22 cellular contexts compared by ENCODE assay signal in the genomic region with DNA sequence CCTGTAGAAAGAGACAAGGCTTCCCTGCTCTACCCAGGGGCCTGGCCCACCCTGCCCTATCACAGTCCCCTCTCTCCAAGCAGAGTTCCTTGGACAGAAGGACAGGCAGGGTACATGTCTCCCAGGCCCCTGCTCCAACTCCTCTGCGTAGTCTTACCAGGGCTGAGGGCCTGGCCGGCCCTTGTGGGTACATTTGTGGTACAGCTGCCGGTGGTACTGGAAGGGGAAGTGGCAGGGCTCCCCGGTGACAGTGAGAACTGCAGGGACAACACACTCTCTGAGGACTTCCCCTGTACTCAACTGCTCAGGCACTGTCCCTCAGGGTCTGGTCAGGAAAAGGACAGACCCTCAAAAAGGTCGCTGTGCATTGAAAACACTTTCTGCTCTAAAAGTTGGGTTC. TPM values are rescaled to one million over a fixed set of nuclear protein-coding genes. Genes with fewer than 3 reads are reported as not detected.
DNase-seq lines count a peak whose midpoint lies in the region; ATAC-seq, FAIRE-seq and TF ChIP-seq lines count a peak whose summit lies in the region.
"Had no signal": no experiment of that assay in that cellular context is flagged by ENCODE, and none has a peak within 500 bp of the region (broad histone marks: within the 10 kb centered on the region; RNA-seq: fewer than 3 reads in every experiment).

No MANE protein-coding gene starts in this region.

- intact Hi-C loops in GM12878 (cut with micrococcal nuclease; ENCODE audit: unreplicated experiment), result no loop called here
- intact Hi-C loops in testis (cut with DNase I; ENCODE audit: low total_unique reads), result no loop called here

- H3K27me3 ChIP-seq in GM12878 (replicated peaks in 1 of 2; ENCODE audit: control insufficient read depth in 2 of 2, insufficient read depth in 2 of 2, low read length in 1 of 2) (no peaks in the 10 kb centered on the region; a peak in 1 of 4 replicates), testis (no peaks in the 10 kb centered on the region)

- H3K4me1 ChIP-seq in GM12878 (ENCODE audit: control insufficient read depth, insufficient read depth, low read length), result peaks cover 28% of the 10 kb centered on the region
- H3K4me1 ChIP-seq in testis, result peaks cover 21% of the 10 kb centered on the region

- no peak overlapping the region for H2AFZ ChIP-seq in GM12878 (ENCODE audit: control insufficient read depth, low read depth, low read length)

- WGBS in GM12878 (ENCODE audit: insufficient coverage, insufficient replicate concordance, low lambda C conversion rate, missing lambda C conversion rate), result 24% methylated on average over 5 of the region's 5 CpGs
- 60 to 85% methylated on average over 4 to 5 of the region's 5 CpGs for WGBS in testis, 2 donors

- H3K9me3 Mint-ChIP-seq in neural crest cell, result no peaks in the 10 kb centered on the region
- H3K9me3 Mint-ChIP-seq: CD4-positive, alpha-beta T cell; stimulated activated naive CD8-positive, alpha-beta T cell treated with anti-CD3 and anti-CD28 coated beads, Interleukin-15, Interleukin-2, amounts not matched to agents 100 ng/mL and 50 ng/mL, for 24 hours had no signal

- peaks cover 68% of the 10 kb centered on the region for H3K27me3 Mint-ChIP-seq in neural crest cell (ENCODE audit: low read depth)
- H3K27me3 Mint-ChIP-seq: CD4-positive, alpha-beta T cell had no signal

- no peak overlapping the region for H3K9ac ChIP-seq in GM12878 (ENCODE audit: control insufficient read depth, insufficient read depth, low read length)

- H3K36me3 Mint-ChIP-seq in neural crest cell (ENCODE audit: low read depth), result no peaks in the 10 kb centered on the region

- no peaks in the 10 kb centered on the region for H3K79me2 ChIP-seq in GM12878 (ENCODE audit: control insufficient read depth, insufficient read depth, low read length)

- POLR2A ChIA-PET in GM12878 (lab: Charles Lee), result interaction anchor here (0.6 to 11.0 kb wide), 7 partner anchors 15 to 192 kb away, joined by 3 to 174 read pairs (median 56); partner anchors contain the start of genes GRK6 and PRR7

- no peak overlapping the region for H3K4me2 ChIP-seq in GM12878 (ENCODE audit: control insufficient read depth, insufficient read depth)

- no peaks in the 10 kb centered on the region for H4K20me1 ChIP-seq in GM12878 (ENCODE audit: control insufficient read depth, insufficient read depth)

- DNase-seq in NAMALWA (ENCODE audit: low spot score), result peak; percentile 42
- no peak for DNase-seq in GM12878 (ENCODE audit: low read depth, low spot score)
- no peak for DNase-seq in neural crest cell (ENCODE audit: low read depth, low spot score)
- no peak for DNase-seq in activated CD4-positive, CD25-positive, alpha-beta regulatory T cell treated with anti-CD3 and anti-CD28 coated beads, Interleukin-2, amount 50 U/mL, for 72 hours
- DNase-seq in testis, result no peak
- DNase-seq in GM19238 (ENCODE audit: insufficient read length, low spot score), result no peak
- DNase-seq: activated naive CD4-positive, alpha-beta T cell treated with Interleukin-2 at 50 U/mL for 16 hours; CD4-positive, alpha-beta T cell; central memory CD4-positive, alpha-beta T cell; gastrocnemius medialis; NCI-H2227 treated with DMSO at 0.1 percent for 48 hours; stimulated activated CD4-positive, alpha-beta T cell treated with anti-CD3 and anti-CD28 coated beads, Interleukin-4, amount 100 ng/mL, for 4 hours; T-helper 2 cell had no signal

- RAD21 ChIA-PET in GM12878 (lab: Charles Lee; ENCODE audit: unreplicated experiment), result interaction anchor here (2.8 to 6.5 kb wide), 6 partner anchors 16 to 92 kb away, joined by 12 to 291 read pairs (median 71); partner anchors contain the start of genes GRK6, PDLIM7 and PRR7

- CTCF ChIA-PET in GM12878 (lab: Yijun Ruan, JAX), result interaction anchor here (1.4 to 8.3 kb wide), 6 partner anchors 14 to 96 kb away, joined by 3 to 391 read pairs (median 130); partner anchors contain the start of genes GRK6 and PRR7

- SMC1A ChIA-PET in GM12878 (lab: Charles Lee; ENCODE audit: uncharacterized antibody, unreplicated experiment), result interaction anchor here (1.1 to 7.4 kb wide), 9 partner anchors 12 to 95 kb away, joined by 3 to 105 read pairs (median 21); partner anchors contain the start of genes GRK6 and PRR7

- TF ChIP-seq CTCF in GM12872 (IDR thresholded peaks at IDR 0.05; ENCODE audit: insufficient read depth, low read depth, low read length), result 0 out of 3 replicates have a peak, but pooled peaks have one; percentile 16
- no peak; a peak in 1 of 6 replicates for TF ChIP-seq CTCF in GM12878 (IDR thresholded peaks at IDR 0.05 in 2 of 3, conservative IDR thresholded peaks at IDR 0.05 in 1 of 3; ENCODE audit: control insufficient read depth in 2 of 3, extremely low read depth in 1 of 3, insufficient read depth in 1 of 3, low read depth in 3 of 3, low read length in 3 of 3)
- TF ChIP-seq CTCF in neural crest cell (conservative IDR thresholded peaks at IDR 0.05), result no peak
- no peak for TF ChIP-seq CTCF in testis (IDR thresholded peaks at IDR 0.05)

- H3K36me3 ChIP-seq in GM12878 (ENCODE audit: control insufficient read depth in 2 of 2, insufficient read depth in 2 of 2, low read length in 1 of 2), result no peaks in the 10 kb centered on the region
- H3K36me3 ChIP-seq in testis (ENCODE audit: low read depth, missing control alignments), result no peaks in the 10 kb centered on the region
- H3K36me3 ChIP-seq: gastrocnemius medialis had no signal

- no peak for FAIRE-seq in GM12878 (lab: Jason Lieb, UNC)
- FAIRE-seq: GM18507, islet of Langerhans, RCC 7860 had no signal

- TF ChIP-seq POLR2A in GM12878 (IDR thresholded peaks at IDR 0.05; ENCODE audit: low read depth, low read length) (no peak), testis (IDR thresholded peaks at IDR 0.05) (no peak)

- no peak overlapping the region for H3K27ac ChIP-seq in GM12878 (ENCODE audit: control insufficient read depth, insufficient read depth)
- no peak overlapping the region for H3K27ac ChIP-seq in testis
- H3K27ac ChIP-seq: gastrocnemius medialis had no signal

- H3K4me3 Mint-ChIP-seq in neural crest cell, result peak overlapping the region; percentile 31
- H3K4me3 Mint-ChIP-seq: stimulated activated naive CD8-positive, alpha-beta T cell treated with anti-CD3 and anti-CD28 coated beads, Interleukin-15, Interleukin-2, amounts not matched to agents 100 ng/mL and 50 ng/mL, for 24 hours had no signal

- H3K4me3 ChIP-seq in GM12878, result no peak overlapping the region
- H3K4me3 ChIP-seq in testis, result no peak overlapping the region
- H3K4me3 ChIP-seq: gastrocnemius medialis had no signal

- BruUV-seq in GM12878 (replicated peaks; lab: Mats Ljungman, UMichigan), result no TSS peak

- no peak for TF ChIP-seq RAD21 in GM12878 (IDR thresholded peaks at IDR 0.05; ENCODE audit: insufficient read depth, low read depth, low read length)

- no peak overlapping the region for H3K27ac Mint-ChIP-seq in neural crest cell (ENCODE audit: unreplicated experiment)
- H3K27ac Mint-ChIP-seq: CD4-positive, alpha-beta T cell; stimulated activated naive CD8-positive, alpha-beta T cell treated with anti-CD3 and anti-CD28 coated beads, Interleukin-15, Interleukin-2, amounts not matched to agents 100 ng/mL and 50 ng/mL, for 24 hours had no signal

- ATAC-seq in GM12878, result peak; percentile 18
- ATAC-seq in HG03196 (IDR thresholded peaks at IDR 0.05; ENCODE audit: unreplicated experiment), result no peak
- ATAC-seq: gastrocnemius medialis had no signal

- H3K9me3 ChIP-seq in GM12878 (replicated peaks; ENCODE audit: control insufficient read depth, insufficient read depth, low read length) (no peaks in the 10 kb centered on the region), testis (no peaks in the 10 kb centered on the region)
- H3K9me3 ChIP-seq: gastrocnemius medialis had no signal

- in situ Hi-C loops in GM12878 (cut with MboI), result no loop called here

- H3K4me1 Mint-ChIP-seq in neural crest cell, result peaks cover 13% of the 10 kb centered on the region

- no peak for TF ChIP-seq EP300 in GM12878 (IDR thresholded peaks at IDR 0.05; ENCODE audit: borderline replicate concordance in 1 of 2, control insufficient read depth in 1 of 2, low read depth in 2 of 2, low read length in 2 of 2)

RNA-seq across cellular contexts. Expression of gene F12, which starts 3.6 kb away (rescaled TPM):
- total RNA-seq in GM12878 (2013; cell fraction: nucleolus; rRNA removed), result 4.6 and 6.3 TPM in 2 replicates
- total RNA-seq in GM12878 (2014; rRNA removed) (6.9 and 7.1 TPM in 2 replicates), GM12878 (2014; rRNA removed; fragmentation: Illumina TruSeq; extraction: Trizol) (0.49 and 0.74 TPM in 2 replicates), GM12878 (2021) (5.8 and 7.1 TPM in 2 replicates), neural crest cell (2.3 and 2.7 TPM in 2 replicates), testis (1 to 10 TPM; 5.3 to 5.8 TPM)
- 2.0 TPM for polyA plus RNA-seq in GM12878 (2011; ENCODE audit: low read depth)
- polyA plus RNA-seq in GM12878 (2011; rRNA removed) (2.3 and 5.2 TPM in 2 replicates), GM12878 (2014; fragmentation: Illumina TruSeq; extraction: Trizol) (0.25 and 0.82 TPM in 2 replicates), GM12878 (2014; fragmentation: Nextera tagmentation; extraction: Ambion mirVana) (under 1 TPM; 0.50 to 0.82 TPM), GM12878 (2014; rRNA removed) (5.9 and 9.9 TPM in 2 replicates), GM12878 (2016; fragmentation: Nextera tagmentation; extraction: Ambion mirVana) (10 to 100 TPM in 1 of 2 experiments, 1 to 10 TPM in 1; 9.7 to 11.3 TPM), testis (ENCODE audit: insufficient read depth, low read depth, low replicate concordance) (4.9 TPM)
- polyA plus RNA-seq in GM12878 (2011; cell fraction: cytosol; rRNA removed), result 6.7 and 11.9 TPM in 2 replicates
- 14.0 and 14.8 TPM in 2 replicates for polyA plus RNA-seq in GM12878 (2011; cell fraction: nucleus; rRNA removed)
- polyA plus RNA-seq in GM12878 (2012), result 3.0 and 4.4 TPM in 2 replicates
- polyA minus RNA-seq in GM12878 (2011; rRNA and poly(A)+ RNA removed), result 1.8 and 3.0 TPM in 2 replicates
- polyA minus RNA-seq in GM12878 (2011; cell fraction: cytosol; rRNA and poly(A)+ RNA removed), result 2.9 and 7.5 TPM in 2 replicates
- polyA minus RNA-seq in GM12878 (2011; cell fraction: nucleus; rRNA and poly(A)+ RNA removed), result 2.9 and 3.5 TPM in 2 replicates

RNA-seq across cellular contexts. Expression of gene PFN3, which starts 5.3 kb away (rescaled TPM):
- total RNA-seq in GM12878 (2013; cell fraction: nucleolus; rRNA removed), result 2.1 TPM in 1 of 2 replicates, not detected in the other
- total RNA-seq in GM12878 (2014; rRNA removed), result not detected in 2 replicates
- total RNA-seq in GM12878 (2014; rRNA removed; fragmentation: Illumina TruSeq; extraction: Trizol), result not detected in 2 replicates
- not detected in 2 replicates for total RNA-seq in GM12878 (2021)
- polyA plus RNA-seq in GM12878 (2011; ENCODE audit: low read depth), result not detected
- polyA plus RNA-seq in GM12878 (2011; rRNA removed), result not detected in 2 replicates
- polyA plus RNA-seq in GM12878 (2011; cell fraction: cytosol; rRNA removed), result not detected in 2 replicates
- not detected in 2 replicates for polyA plus RNA-seq in GM12878 (2011; cell fraction: nucleus; rRNA removed)
- not detected in 2 replicates for polyA plus RNA-seq in GM12878 (2012)
- not detected in 2 replicates for polyA plus RNA-seq in GM12878 (2014; fragmentation: Illumina TruSeq; extraction: Trizol)
- not detected for polyA plus RNA-seq in GM12878 (2014; fragmentation: Nextera tagmentation; extraction: Ambion mirVana)
- polyA plus RNA-seq in GM12878 (2014; rRNA removed), result not detected in 2 replicates
- not detected for polyA plus RNA-seq in GM12878 (2016; fragmentation: Nextera tagmentation; extraction: Ambion mirVana)
- polyA minus RNA-seq in GM12878 (2011; rRNA and poly(A)+ RNA removed), result not detected in 2 replicates
- not detected in 2 replicates for polyA minus RNA-seq in GM12878 (2011; cell fraction: cytosol; rRNA and poly(A)+ RNA removed)
- not detected in 2 replicates for polyA minus RNA-seq in GM12878 (2011; cell fraction: nucleus; rRNA and poly(A)+ RNA removed)
- not detected in 2 replicates for total RNA-seq in neural crest cell
- total RNA-seq in testis, result 10 to 100 TPM; 27.5 to 45.7 TPM
- polyA plus RNA-seq in testis (ENCODE audit: insufficient read depth, low read depth, low replicate concordance), result 7.4 TPM
- total RNA-seq: CD4-positive, alpha-beta T cell; gastrocnemius medialis; H4; M059J; renal cortical epithelial cell had no signal

RNA-seq across cellular contexts. Expression of gene GRK6, which starts 20.7 kb away (rescaled TPM):
- total RNA-seq in GM12878 (2013; cell fraction: nucleolus; rRNA removed), result 126 and 167 TPM in 2 replicates
- 82.3 and 90.7 TPM in 2 replicates for total RNA-seq in GM12878 (2014; rRNA removed)
- total RNA-seq in GM12878 (2014; rRNA removed; fragmentation: Illumina TruSeq; extraction: Trizol), result 43.6 and 46.7 TPM in 2 replicates
- 118 and 124 TPM in 2 replicates for total RNA-seq in GM12878 (2021)
- polyA plus RNA-seq in GM12878 (2011; ENCODE audit: low read depth), result 16.1 TPM
- 28.1 and 38.1 TPM in 2 replicates for polyA plus RNA-seq in GM12878 (2011; rRNA removed)
- 63.7 and 70.0 TPM in 2 replicates for polyA plus RNA-seq in GM12878 (2011; cell fraction: cytosol; rRNA removed)
- polyA plus RNA-seq in GM12878 (2011; cell fraction: nucleus; rRNA removed), result 103 and 138 TPM in 2 replicates
- 45.5 and 47.2 TPM in 2 replicates for polyA plus RNA-seq in GM12878 (2012)
- polyA plus RNA-seq in GM12878 (2014; fragmentation: Illumina TruSeq; extraction: Trizol), result 8.6 and 31.1 TPM in 2 replicates
- polyA plus RNA-seq in GM12878 (2014; fragmentation: Nextera tagmentation; extraction: Ambion mirVana), result 1 to 10 TPM in 1 of 2 experiments, under 1 TPM in 1; 0.79 to 2.6 TPM
- polyA plus RNA-seq in GM12878 (2014; rRNA removed), result 78.2 and 85.5 TPM in 2 replicates
- 10 to 100 TPM; 13.5 to 45.1 TPM for polyA plus RNA-seq in GM12878 (2016; fragmentation: Nextera tagmentation; extraction: Ambion mirVana)
- 43.4 and 59.9 TPM in 2 replicates for polyA minus RNA-seq in GM12878 (2011; rRNA and poly(A)+ RNA removed)
- polyA minus RNA-seq in GM12878 (2011; cell fraction: cytosol; rRNA and poly(A)+ RNA removed), result 25.1 and 27.3 TPM in 2 replicates
- polyA minus RNA-seq in GM12878 (2011; cell fraction: nucleus; rRNA and poly(A)+ RNA removed), result 71.0 and 116 TPM in 2 replicates
- total RNA-seq in neural crest cell, result 47.4 and 54.9 TPM in 2 replicates
- 10 to 100 TPM; 51.8 to 57.0 TPM for total RNA-seq in testis
- polyA plus RNA-seq in testis (ENCODE audit: insufficient read depth, low read depth, low replicate concordance), result 32.6 TPM

RNA-seq across cellular contexts. Expression of gene SLC34A1, which starts 21.6 kb away (rescaled TPM):
- 1.7 and 2.1 TPM in 2 replicates for total RNA-seq in GM12878 (2013; cell fraction: nucleolus; rRNA removed)
- total RNA-seq in GM12878 (2014; rRNA removed) (0.05 and 0.11 TPM in 2 replicates), GM12878 (2014; rRNA removed; fragmentation: Illumina TruSeq; extraction: Trizol) (0.04 and 0.09 TPM in 2 replicates), GM12878 (2021) (0.05 and 0.10 TPM in 2 replicates), neural crest cell (0.16 TPM in 1 of 2 replicates, not detected in the other), testis (under 1 TPM in 1 of 2 donors, not detected in 1; 0.19 TPM)
- polyA plus RNA-seq in GM12878 (2011; ENCODE audit: low read depth), result not detected
- polyA plus RNA-seq in GM12878 (2011; rRNA removed) (0.14 TPM in 2 replicates), GM12878 (2014; fragmentation: Illumina TruSeq; extraction: Trizol) (0.03 TPM in 1 of 2 replicates, not detected in the other), GM12878 (2014; fragmentation: Nextera tagmentation; extraction: Ambion mirVana) (not detected), GM12878 (2014; rRNA removed) (0.05 and 0.09 TPM in 2 replicates), GM12878 (2016; fragmentation: Nextera tagmentation; extraction: Ambion mirVana) (under 1 TPM; 0.07 to 0.09 TPM), testis (ENCODE audit: insufficient read depth, low read depth, low replicate concordance) (not detected)
- polyA plus RNA-seq in GM12878 (2011; cell fraction: cytosol; rRNA removed), result 0.13 and 0.22 TPM in 2 replicates
- 0.85 and 0.91 TPM in 2 replicates for polyA plus RNA-seq in GM12878 (2011; cell fraction: nucleus; rRNA removed)
- 0.08 and 0.14 TPM in 2 replicates for polyA plus RNA-seq in GM12878 (2012)
- polyA minus RNA-seq in GM12878 (2011; rRNA and poly(A)+ RNA removed), result 0.37 and 0.77 TPM in 2 replicates
- polyA minus RNA-seq in GM12878 (2011; cell fraction: cytosol; rRNA and poly(A)+ RNA removed), result not detected in 2 replicates
- 0.60 and 0.96 TPM in 2 replicates for polyA minus RNA-seq in GM12878 (2011; cell fraction: nucleus; rRNA and poly(A)+ RNA removed)
- total RNA-seq: CD4-positive, alpha-beta T cell; gastrocnemius medialis; H4 had no signal

RNA-seq across cellular contexts. Expression of gene PRR7, which starts 40.8 kb away (rescaled TPM):
- 20.9 and 22.0 TPM in 2 replicates for total RNA-seq in GM12878 (2013; cell fraction: nucleolus; rRNA removed)
- total RNA-seq in GM12878 (2014; rRNA removed), result 12.0 and 15.3 TPM in 2 replicates
- 0.40 and 0.60 TPM in 2 replicates for total RNA-seq in GM12878 (2014; rRNA removed; fragmentation: Illumina TruSeq; extraction: Trizol)
- total RNA-seq in GM12878 (2021), result 15.7 and 15.9 TPM in 2 replicates
- polyA plus RNA-seq in GM12878 (2011; ENCODE audit: low read depth), result 0.67 TPM
- polyA plus RNA-seq in GM12878 (2011; rRNA removed), result 0.89 and 3.9 TPM in 2 replicates
- 13.3 and 32.6 TPM in 2 replicates for polyA plus RNA-seq in GM12878 (2011; cell fraction: cytosol; rRNA removed)
- polyA plus RNA-seq in GM12878 (2011; cell fraction: nucleus; rRNA removed), result 26.2 and 34.2 TPM in 2 replicates
- polyA plus RNA-seq in GM12878 (2012), result 5.0 and 10.6 TPM in 2 replicates
- 0.09 TPM in 1 of 2 replicates, not detected in the other for polyA plus RNA-seq in GM12878 (2014; fragmentation: Illumina TruSeq; extraction: Trizol)
- polyA plus RNA-seq in GM12878 (2014; fragmentation: Nextera tagmentation; extraction: Ambion mirVana), result not detected
- 18.8 and 21.0 TPM in 2 replicates for polyA plus RNA-seq in GM12878 (2014; rRNA removed)
- polyA plus RNA-seq in GM12878 (2016; fragmentation: Nextera tagmentation; extraction: Ambion mirVana), result 1 to 10 TPM; 4.6 TPM
- polyA minus RNA-seq in GM12878 (2011; rRNA and poly(A)+ RNA removed), result 0.44 and 2.4 TPM in 2 replicates
- 5.6 and 7.6 TPM in 2 replicates for polyA minus RNA-seq in GM12878 (2011; cell fraction: cytosol; rRNA and poly(A)+ RNA removed)
- polyA minus RNA-seq in GM12878 (2011; cell fraction: nucleus; rRNA and poly(A)+ RNA removed), result 6.2 and 11.8 TPM in 2 replicates
- total RNA-seq in neural crest cell, result 16.1 and 19.0 TPM in 2 replicates
- 10 to 100 TPM; 19.9 to 23.2 TPM for total RNA-seq in testis
- 2.8 TPM for polyA plus RNA-seq in testis (ENCODE audit: insufficient read depth, low read depth, low replicate concordance)

Comparison
In these comparisons a context has a peak if more than half of its experiments do, and no peak if none do; other contexts are left out.
1. RNA of gene PFN3, which starts 5.3 kb away (total RNA-seq): 27.5 to 45.7 TPM in testis; 2.1 TPM in GM12878 and not detected in neural crest cell; every median in the first group is over 4 times any median in the second.